ENCODE assay signal across 1 cellular context in genomic region chr2:31812051-31812798, GRCh38.
TF ChIP-seq lines count a peak whose summit lies in the region.

No MANE protein-coding gene starts in this region.

TF ChIP-seq in HepG2, 621 proteins besides CTCF, POLR2A, EP300 and RAD21 (continued from another document and continues in another):
- TF ChIP-seq NPAS2 (CRISPR knock-in tag; IDR thresholded peaks at IDR 0.05; ENCODE audit: borderline replicate concordance) (no peak), KMT2A (CRISPR knock-in tag; IDR thresholded peaks at IDR 0.05) (no peak), ZXDC (CRISPR knock-in tag; IDR thresholded peaks at IDR 0.05) (no peak), TFE3 (CRISPR knock-in tag; IDR thresholded peaks at IDR 0.05) (no peak), IKZF5 (CRISPR knock-in tag; IDR thresholded peaks at IDR 0.05) (peak; percentile 83; the same call in 1 of the 2 replicates), UBTF (CRISPR knock-in tag; IDR thresholded peaks at IDR 0.05) (no peak), PCBP1 (IDR thresholded peaks at IDR 0.05; ENCODE audit: borderline replicate concordance, low read depth, low read length) (no peak), ZNF431 (CRISPR knock-in tag; IDR thresholded peaks at IDR 0.05; ENCODE audit: borderline replicate concordance, low read depth) (no peak), ZSCAN9 (CRISPR knock-in tag; IDR thresholded peaks at IDR 0.05; ENCODE audit: borderline replicate concordance) (0 out of 2 replicates have a peak, but pooled peaks have one; percentile 45), ZNF644 (CRISPR knock-in tag; IDR thresholded peaks at IDR 0.05; ENCODE audit: low read depth) (peak; percentile 99), ZFP91 (CRISPR knock-in tag; IDR thresholded peaks at IDR 0.05; ENCODE audit: borderline replicate concordance) (no peak; the same call in 1 of the 2 replicates), ZNF251 (CRISPR knock-in tag; IDR thresholded peaks at IDR 0.05) (no peak), CBX2 (IDR thresholded peaks at IDR 0.05; ENCODE audit: low read depth, low read length) (no peak), CBX2 (CRISPR knock-in tag; IDR thresholded peaks at IDR 0.05; ENCODE audit: low read depth) (no peak), ZNF878 (CRISPR knock-in tag; IDR thresholded peaks at IDR 0.05) (0 out of 2 replicates have a peak, but pooled peaks have one; percentile 62), ZBTB20 (CRISPR knock-in tag; IDR thresholded peaks at IDR 0.05; ENCODE audit: borderline replicate concordance, low read depth) (no peak; the same call in 1 of the 2 replicates), BRCA1 (CRISPR knock-in tag; IDR thresholded peaks at IDR 0.05) (no peak), RARA (CRISPR knock-in tag; IDR thresholded peaks at IDR 0.05) (peak; percentile 63), HOXD1 (CRISPR knock-in tag; IDR thresholded peaks at IDR 0.05) (no peak), ZNF883 (CRISPR knock-in tag; IDR thresholded peaks at IDR 0.05; ENCODE audit: not compliant biosample characterization) (no peak), FOXC1 (CRISPR knock-in tag; IDR thresholded peaks at IDR 0.05; ENCODE audit: borderline replicate concordance) (no peak), NFYB (CRISPR knock-in tag; IDR thresholded peaks at IDR 0.05) (no peak), MLLT10 (CRISPR knock-in tag; IDR thresholded peaks at IDR 0.05) (no peak), GABPB1 (CRISPR knock-in tag; IDR thresholded peaks at IDR 0.05) (peak; percentile 39; the same call in 1 of the 2 replicates), ARID2 (CRISPR knock-in tag; IDR thresholded peaks at IDR 0.05; ENCODE audit: borderline replicate concordance) (no peak), KDM1A (CRISPR knock-in tag; IDR thresholded peaks at IDR 0.05) (peak; percentile 46; the same call in 1 of the 2 replicates), TCF7L2 (IDR thresholded peaks at IDR 0.05; ENCODE audit: low read depth, low read length) (no peak), CERS6 (CRISPR knock-in tag; IDR thresholded peaks at IDR 0.05) (no peak), ARNT2 (CRISPR knock-in tag; IDR thresholded peaks at IDR 0.05; ENCODE audit: low read depth) (no peak), HOMEZ (CRISPR knock-in tag; IDR thresholded peaks at IDR 0.05; ENCODE audit: low read depth) (peak; percentile 72; the same call in 1 of the 2 replicates), SMAD3 (CRISPR knock-in tag; IDR thresholded peaks at IDR 0.05) (no peak; the same call in 1 of the 2 replicates), ZNF619 (CRISPR knock-in tag; IDR thresholded peaks at IDR 0.05) (no peak), ZBTB33 (CRISPR knock-in tag; IDR thresholded peaks at IDR 0.05) (peak; percentile 43; the same call in 1 of the 2 replicates), TERF1 (CRISPR knock-in tag; IDR thresholded peaks at IDR 0.05) (no peak), LBX2 (CRISPR knock-in tag; IDR thresholded peaks at IDR 0.05; ENCODE audit: borderline replicate concordance) (no peak), FOSL2 (CRISPR knock-in tag; IDR thresholded peaks at IDR 0.05) (peak; percentile 99), TOPORS (CRISPR knock-in tag; IDR thresholded peaks at IDR 0.05) (no peak), KAT7 (CRISPR knock-in tag; IDR thresholded peaks at IDR 0.05; ENCODE audit: borderline replicate concordance) (no peak), ZNF552 (CRISPR knock-in tag; IDR thresholded peaks at IDR 0.05; ENCODE audit: borderline replicate concordance) (no peak), MED1 (CRISPR knock-in tag; IDR thresholded peaks at IDR 0.05) (peak; percentile 71), PRPF4 (IDR thresholded peaks at IDR 0.05; ENCODE audit: low read depth, low read length, poor library complexity, severe bottlenecking) (no peak), RELA (CRISPR knock-in tag; IDR thresholded peaks at IDR 0.05) (no peak), ZBTB2 (CRISPR knock-in tag; IDR thresholded peaks at IDR 0.05; ENCODE audit: low read depth) (no peak), BATF2 (CRISPR knock-in tag; IDR thresholded peaks at IDR 0.05) (no peak), ZNF558 (CRISPR knock-in tag; IDR thresholded peaks at IDR 0.05; ENCODE audit: borderline replicate concordance) (no peak), ZBTB42 (CRISPR knock-in tag; IDR thresholded peaks at IDR 0.05) (no peak), ZNF678 (CRISPR knock-in tag; IDR thresholded peaks at IDR 0.05) (no peak), NFKBIZ (CRISPR knock-in tag; IDR thresholded peaks at IDR 0.05) (no peak), ZNF264 (CRISPR knock-in tag; IDR thresholded peaks at IDR 0.05) (peak; percentile 64; the same call in 1 of the 2 replicates)
